Comparison of ENCODE assay signal across 8 cellular contexts in the genomic region with DNA sequence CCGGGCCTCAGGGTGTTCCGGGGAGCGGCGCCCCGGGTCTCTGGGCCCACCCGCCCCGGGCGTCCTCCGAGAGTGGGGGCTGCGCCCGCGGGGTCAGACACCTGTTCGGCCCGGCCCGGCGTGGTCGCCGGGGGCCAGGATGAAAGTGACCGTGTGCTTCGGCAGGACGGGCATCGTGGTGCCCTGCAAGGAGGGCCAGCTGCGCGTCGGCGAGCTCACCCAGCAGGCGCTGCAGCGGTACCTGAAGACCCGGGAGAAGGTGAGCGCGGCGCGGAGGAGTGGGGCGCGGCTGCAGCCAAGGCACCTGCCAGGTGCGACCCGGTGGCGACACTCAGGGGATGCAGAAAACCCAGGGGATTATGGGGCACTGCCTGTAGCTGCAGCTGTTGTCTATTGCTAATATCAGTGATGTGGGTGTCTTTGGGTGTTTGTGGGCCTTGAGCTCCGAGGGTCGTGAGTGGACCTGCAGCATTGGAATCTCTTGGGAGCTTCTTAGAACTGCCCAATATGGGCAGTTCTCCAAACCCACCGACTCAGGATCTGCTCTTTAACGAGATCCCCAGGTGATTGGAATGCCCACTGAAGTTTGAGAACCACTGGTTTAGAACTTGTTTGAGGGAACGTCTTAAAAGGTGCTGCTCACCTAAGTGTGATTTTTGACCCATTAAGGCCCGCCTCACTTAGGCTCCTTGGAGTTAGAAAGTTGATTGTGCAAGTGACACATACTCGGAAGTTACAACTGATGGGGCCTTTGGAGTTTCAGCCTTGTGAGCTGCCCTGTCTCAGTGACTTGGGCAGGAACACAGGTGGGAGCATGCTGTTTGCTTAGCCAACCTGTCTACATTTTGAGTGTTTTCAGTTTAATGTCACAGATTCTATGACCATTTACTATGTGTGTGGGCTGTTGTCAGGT. TPM values are rescaled to one million over a fixed set of nuclear protein-coding genes. Genes with fewer than 3 reads are reported as not detected.
A peak's percentile ranks its signal among the peaks of the same experiment; 100 is the strongest.
DNase-seq lines count a peak whose midpoint lies in the region; ATAC-seq and TF ChIP-seq lines count a peak whose summit lies in the region.

No MANE protein-coding gene starts in this region.

- peaks cover 7% of the 10 kb centered on the region for H3K4me1 Mint-ChIP-seq in T-helper 2 cell treated with Interferon-gamma antibody and Interleukin-4, amounts not matched to agents 5 μg/mL and 100 μg/mL, for 36 hours (ENCODE audit: low read depth)
- peaks cover 45% of the 10 kb centered on the region for H3K4me1 Mint-ChIP-seq in osteocyte (ENCODE audit: unreplicated experiment)

- H3K9me3 Mint-ChIP-seq in T-helper 2 cell treated with Interferon-gamma antibody and Interleukin-4, amounts not matched to agents 5 μg/mL and 100 μg/mL, for 36 hours, result no peaks in the 10 kb centered on the region
- H3K9me3 Mint-ChIP-seq in osteocyte (ENCODE audit: unreplicated experiment), result no peaks in the 10 kb centered on the region

- ATAC-seq in GM18498 (IDR thresholded peaks at IDR 0.05; ENCODE audit: unreplicated experiment) (peak; percentile 21), HG03175 (IDR thresholded peaks at IDR 0.05; ENCODE audit: unreplicated experiment) (peak; percentile 8), GM21529 (IDR thresholded peaks at IDR 0.05; ENCODE audit: unreplicated experiment) (no peak)

- H3K36me3 Mint-ChIP-seq in T-helper 2 cell treated with Interferon-gamma antibody and Interleukin-4, amounts not matched to agents 5 μg/mL and 100 μg/mL, for 36 hours (ENCODE audit: low read depth), result no peaks in the 10 kb centered on the region
- peaks cover 2% of the 10 kb centered on the region for H3K36me3 Mint-ChIP-seq in osteocyte (ENCODE audit: unreplicated experiment)

- peak overlapping the region; percentile 81 for H3K4me3 ChIP-seq in fibroblast of the aortic adventitia (ENCODE audit: low read depth, low read length)

- DNase-seq in T-helper 2 cell treated with Interferon-gamma antibody and Interleukin-4, amounts not matched to agents 5 μg/mL and 100 μg/mL, for 36 hours (ENCODE audit: low spot score), result no peak
- DNase-seq in fibroblast of the aortic adventitia (ENCODE audit: low read depth) (no peak), osteocyte (ENCODE audit: extremely low spot score, unreplicated experiment) (no peak), mucosa of gallbladder (ENCODE audit: low spot score) (no peak), NCI-H1092 treated with DMSO at 0.1 percent for 48 hours (lab: John Stamatoyannopoulos, UW) (no peak)

- no peak for TF ChIP-seq CTCF in fibroblast of the aortic adventitia (IDR thresholded peaks at IDR 0.05; ENCODE audit: insufficient read depth, low read length)
- no peak for TF ChIP-seq CTCF in osteocyte (IDR thresholded peaks at IDR 0.05)

- H3K27ac Mint-ChIP-seq in T-helper 2 cell treated with Interferon-gamma antibody and Interleukin-4, amounts not matched to agents 5 μg/mL and 100 μg/mL, for 36 hours, result no peak overlapping the region
- H3K27ac Mint-ChIP-seq in osteocyte (ENCODE audit: unreplicated experiment), result peak overlapping the region; percentile 62

- peak overlapping the region; percentile 57 for H3K4me3 Mint-ChIP-seq in T-helper 2 cell treated with Interferon-gamma antibody and Interleukin-4, amounts not matched to agents 5 μg/mL and 100 μg/mL, for 36 hours
- H3K4me3 Mint-ChIP-seq in osteocyte (ENCODE audit: unreplicated experiment), result peak overlapping the region; percentile 81

- H3K27me3 Mint-ChIP-seq in T-helper 2 cell treated with Interferon-gamma antibody and Interleukin-4, amounts not matched to agents 5 μg/mL and 100 μg/mL, for 36 hours (ENCODE audit: low read depth), result peaks cover 54% of the 10 kb centered on the region
- H3K27me3 Mint-ChIP-seq in osteocyte (ENCODE audit: unreplicated experiment), result no peaks in the 10 kb centered on the region

RNA-seq across cellular contexts. Expression of gene PARD3B, which starts 0.8 kb away (rescaled TPM):
- 15.9 and 23.6 TPM in 2 replicates for total RNA-seq in fibroblast of the aortic adventitia (ENCODE audit: low replicate concordance)
- total RNA-seq in osteocyte, result 26.1 and 26.7 TPM in 2 replicates
- 28.0 TPM for total RNA-seq in mucosa of gallbladder
